In the genomic region with DNA sequence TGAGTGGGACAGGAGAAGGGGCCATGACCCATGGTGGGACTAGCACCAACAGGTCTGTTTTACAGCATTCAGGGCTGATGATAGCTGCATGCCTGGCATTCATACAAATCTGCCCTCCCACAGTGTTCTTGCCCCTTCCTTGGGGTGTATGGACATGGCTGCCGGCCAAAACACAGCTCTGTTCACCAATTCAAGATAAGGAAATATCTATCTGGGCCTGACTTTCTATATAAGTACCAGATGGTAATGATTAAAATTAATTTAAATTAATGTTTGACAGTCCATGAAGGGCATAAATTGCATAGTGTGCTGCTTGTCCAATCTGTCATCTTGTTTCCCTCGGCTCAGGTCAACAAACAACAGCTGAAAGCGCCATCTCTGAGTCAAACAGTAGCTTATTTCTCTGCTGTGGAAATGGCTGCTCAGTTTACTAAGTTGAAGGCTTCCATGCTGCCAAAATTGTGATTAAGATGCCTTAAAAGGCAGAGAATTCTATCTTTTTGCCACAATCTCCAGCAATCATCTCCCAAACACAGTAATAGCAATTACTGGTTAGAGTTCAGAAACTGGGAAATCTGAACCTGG, we compare ENCODE assay signal across 14 cellular contexts.
DNase-seq lines count a peak whose midpoint lies in the region; ATAC-seq, FAIRE-seq and TF ChIP-seq lines count a peak whose summit lies in the region.
"Had no signal": no experiment of that assay in that cellular context is flagged by ENCODE, and none has a peak within 500 bp of the region (broad histone marks: within the 10 kb centered on the region; RNA-seq: fewer than 3 reads in every experiment).

No MANE protein-coding gene starts in this region.

- no peak for TF ChIP-seq CTCF in mesothelial cell of epicardium (IDR thresholded peaks at IDR 0.05; ENCODE audit: unreplicated experiment)

- no peaks in the 10 kb centered on the region for H3K27me3 Mint-ChIP-seq in mesothelial cell of epicardium (ENCODE audit: low read depth)

- H3K4me3 ChIP-seq in small intestine (ENCODE audit: low read depth in 1 of 2, low read length in 2 of 2): no peak overlapping the region
- H3K4me3 ChIP-seq: BLaER1, GM23338 had no signal

- no peaks in the 10 kb centered on the region for H3K9me3 ChIP-seq in small intestine (ENCODE audit: control insufficient read depth, low read depth)
- H3K9me3 ChIP-seq: BLaER1, Caco-2 had no signal

- H3K36me3 ChIP-seq in small intestine (ENCODE audit: control insufficient read depth in 2 of 2, insufficient read depth in 2 of 2, low read length in 2 of 2): no peaks in the 10 kb centered on the region
- H3K36me3 ChIP-seq: BLaER1 had no signal

- intact Hi-C loops in sciatic nerve (cut with DNase I): no loop called here

- peaks cover 44% of the 10 kb centered on the region for H3K9me3 Mint-ChIP-seq in mesothelial cell of epicardium
- H3K9me3 Mint-ChIP-seq: GM23338 had no signal

- 23 to 50% (median 27%) methylated on average over 3 of the region's 3 CpGs for WGBS in small intestine, 3 donors

- peak overlapping the region; percentile 62 for H3K27ac Mint-ChIP-seq in mesothelial cell of epicardium
- H3K27ac Mint-ChIP-seq: CD8-positive, alpha-beta memory T cell; GM23338 had no signal

- no peak overlapping the region for H3K4me3 Mint-ChIP-seq in mesothelial cell of epicardium
- H3K4me3 Mint-ChIP-seq: CD8-positive, alpha-beta memory T cell; GM23338 had no signal

- peak; percentile 21 for DNase-seq in NCI-H2171 treated with DMSO at 0.1 percent for 48 hours (lab: John Stamatoyannopoulos, UW)
- DNase-seq in NCI-H2171 (lab: John Stamatoyannopoulos, UW): no peak
- peak; percentile 21 for DNase-seq in NCI-H69 (lab: John Stamatoyannopoulos, UW)
- no peak for DNase-seq in mesothelial cell of epicardium (ENCODE audit: low spot score in 2 of 2, unreplicated experiment in 2 of 2)
- peak; percentile 6 for DNase-seq in small intestine
- DNase-seq in sciatic nerve (ENCODE audit: low spot score): no peak
- DNase-seq: Caco-2; CD8-positive, alpha-beta memory T cell; H7 had no signal

- H3K4me1 ChIP-seq in small intestine (ENCODE audit: control insufficient read depth in 2 of 2, insufficient read depth in 1 of 2, low read depth in 1 of 2, low read length in 1 of 2): no peaks in the 10 kb centered on the region
- H3K4me1 ChIP-seq: BLaER1, Caco-2 had no signal

- ATAC-seq in sciatic nerve (no peak), HG03039 (IDR thresholded peaks at IDR 0.05; ENCODE audit: unreplicated experiment) (no peak), HG03280 (IDR thresholded peaks at IDR 0.05; ENCODE audit: unreplicated experiment) (no peak)
- ATAC-seq: GM23338 had no signal

- no peak overlapping the region for H3K27ac ChIP-seq in small intestine (ENCODE audit: low read depth in 1 of 2, low read length in 1 of 2)
- H3K27ac ChIP-seq: 22Rv1, BLaER1 had no signal

- FAIRE-seq in small intestine (lab: Jason Lieb, UNC): no peak

- H3K36me3 Mint-ChIP-seq in mesothelial cell of epicardium: peaks cover 2% of the 10 kb centered on the region
- H3K36me3 Mint-ChIP-seq: CD8-positive, alpha-beta memory T cell had no signal

- H3K4me1 Mint-ChIP-seq in mesothelial cell of epicardium: peaks cover 11% of the 10 kb centered on the region
- H3K4me1 Mint-ChIP-seq: CD8-positive, alpha-beta memory T cell; GM23338 had no signal

- no peaks in the 10 kb centered on the region for H3K27me3 ChIP-seq in small intestine (ENCODE audit: control insufficient read depth in 2 of 2, insufficient read depth in 2 of 2, low read length in 2 of 2)
- H3K27me3 ChIP-seq: BLaER1 had no signal

Comparison
In these comparisons a context has a peak if more than half of its experiments do, and no peak if none do; other contexts are left out.
1. DNase-seq: peak in NCI-H2171 treated with DMSO at 0.1 percent for 48 hours (single experiment), NCI-H69 (single experiment) and small intestine (single experiment); none in NCI-H2171 (single experiment), mesothelial cell of epicardium (0 of 2) and sciatic nerve (single experiment).